ENCODE assay signal across 1 cellular context in the genomic region with DNA sequence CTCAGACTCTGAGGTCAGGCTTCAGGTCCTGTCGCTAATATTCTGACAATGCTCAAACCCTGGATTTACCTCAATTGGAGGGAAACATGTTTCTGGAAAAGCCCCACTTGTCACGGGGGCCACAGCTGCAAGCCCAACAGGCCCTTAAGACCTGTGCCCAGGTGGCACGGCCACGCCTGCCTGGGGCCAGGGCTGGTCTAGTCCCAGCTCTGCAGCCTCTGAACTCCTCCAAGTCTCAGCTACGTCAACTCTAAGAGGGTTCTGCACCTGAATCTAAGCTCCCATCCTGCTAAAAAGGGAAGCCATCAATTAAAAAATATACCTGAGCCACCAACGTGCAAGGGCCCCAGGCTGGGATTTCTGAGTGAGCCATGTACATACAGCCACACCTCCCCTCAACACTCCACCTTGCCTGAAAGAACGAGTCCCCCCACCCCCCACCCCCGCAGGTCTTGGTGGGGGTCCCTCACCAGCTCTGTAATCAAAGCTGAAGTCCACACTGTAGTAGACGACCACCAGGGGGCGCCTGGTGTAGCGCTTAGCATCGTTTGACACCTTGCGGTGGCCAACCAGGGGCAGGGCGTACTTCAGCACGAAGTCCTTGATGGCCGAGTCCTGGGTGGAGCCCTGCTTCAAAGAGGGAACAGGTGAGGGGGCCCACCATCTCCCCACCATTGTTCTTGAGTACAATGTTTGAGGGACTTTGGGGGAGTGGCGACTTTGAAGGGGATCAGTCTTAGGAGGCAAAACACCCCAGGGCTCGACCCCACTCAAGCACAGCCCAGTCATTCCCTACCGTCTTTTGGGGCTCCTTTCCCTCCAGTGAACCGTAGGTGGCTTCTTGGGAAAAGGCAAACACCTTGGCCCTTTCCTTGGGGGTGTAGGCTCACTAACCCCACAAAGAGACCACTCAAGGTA.
TF ChIP-seq lines count a peak whose summit lies in the region.

No MANE protein-coding gene starts in this region.

TF ChIP-seq in K562, 482 proteins besides CTCF, POLR2A, EP300 and RAD21 (continued from another document and continues in another):
- TF ChIP-seq, protein P1, sequence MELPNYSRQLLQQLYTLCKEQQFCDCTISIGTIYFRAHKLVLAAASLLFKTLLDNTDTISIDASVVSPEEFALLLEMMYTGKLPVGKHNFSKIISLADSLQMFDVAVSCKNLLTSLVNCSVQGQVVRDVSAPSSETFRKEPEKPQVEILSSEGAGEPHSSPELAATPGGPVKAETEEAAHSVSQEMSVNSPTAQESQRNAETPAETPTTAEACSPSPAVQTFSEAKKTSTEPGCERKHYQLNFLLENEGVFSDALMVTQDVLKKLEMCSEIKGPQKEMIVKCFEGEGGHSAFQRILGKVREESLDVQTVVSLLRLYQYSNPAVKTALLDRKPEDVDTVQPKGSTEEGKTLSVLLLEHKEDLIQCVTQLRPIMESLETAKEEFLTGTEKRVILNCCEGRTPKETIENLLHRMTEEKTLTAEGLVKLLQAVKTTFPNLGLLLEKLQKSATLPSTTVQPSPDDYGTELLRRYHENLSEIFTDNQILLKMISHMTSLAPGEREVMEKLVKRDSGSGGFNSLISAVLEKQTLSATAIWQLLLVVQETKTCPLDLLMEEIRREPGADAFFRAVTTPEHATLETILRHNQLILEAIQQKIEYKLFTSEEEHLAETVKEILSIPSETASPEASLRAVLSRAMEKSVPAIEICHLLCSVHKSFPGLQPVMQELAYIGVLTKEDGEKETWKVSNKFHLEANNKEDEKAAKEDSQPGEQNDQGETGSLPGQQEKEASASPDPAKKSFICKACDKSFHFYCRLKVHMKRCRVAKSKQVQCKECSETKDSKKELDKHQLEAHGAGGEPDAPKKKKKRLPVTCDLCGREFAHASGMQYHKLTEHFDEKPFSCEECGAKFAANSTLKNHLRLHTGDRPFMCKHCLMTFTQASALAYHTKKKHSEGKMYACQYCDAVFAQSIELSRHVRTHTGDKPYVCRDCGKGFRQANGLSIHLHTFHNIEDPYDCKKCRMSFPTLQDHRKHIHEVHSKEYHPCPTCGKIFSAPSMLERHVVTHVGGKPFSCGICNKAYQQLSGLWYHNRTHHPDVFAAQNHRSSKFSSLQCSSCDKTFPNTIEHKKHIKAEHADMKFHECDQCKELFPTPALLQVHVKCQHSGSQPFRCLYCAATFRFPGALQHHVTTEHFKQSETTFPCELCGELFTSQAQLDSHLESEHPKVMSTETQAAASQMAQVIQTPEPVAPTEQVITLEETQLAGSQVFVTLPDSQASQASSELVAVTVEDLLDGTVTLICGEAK (IDR thresholded peaks at IDR 0.05) = no peak
- TF ChIP-seq, protein P1 (CRISPR knock-in tag; IDR thresholded peaks at IDR 0.05) = 0 out of 2 replicates have a peak, but pooled peaks have one; percentile 19
- no peak for TF ChIP-seq CBFA2T3 (IDR thresholded peaks at IDR 0.05)
- TF ChIP-seq, protein P2, sequence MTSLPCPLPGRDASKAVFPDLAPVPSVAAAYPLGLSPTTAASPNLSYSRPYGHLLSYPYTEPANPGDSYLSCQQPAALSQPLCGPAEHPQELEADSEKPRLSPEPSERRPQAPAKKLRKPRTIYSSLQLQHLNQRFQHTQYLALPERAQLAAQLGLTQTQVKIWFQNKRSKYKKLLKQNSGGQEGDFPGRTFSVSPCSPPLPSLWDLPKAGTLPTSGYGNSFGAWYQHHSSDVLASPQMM (CRISPR knock-in tag; IDR thresholded peaks at IDR 0.05) = no peak
- TF ChIP-seq NELFE (IDR thresholded peaks at IDR 0.05; ENCODE audit: insufficient read depth, insufficient read length) = no peak
- TF ChIP-seq ZNF431 (CRISPR knock-in tag; IDR thresholded peaks at IDR 0.05) = peak; percentile 40; the same call in 1 of the 2 replicates
- TF ChIP-seq, protein P3, sequence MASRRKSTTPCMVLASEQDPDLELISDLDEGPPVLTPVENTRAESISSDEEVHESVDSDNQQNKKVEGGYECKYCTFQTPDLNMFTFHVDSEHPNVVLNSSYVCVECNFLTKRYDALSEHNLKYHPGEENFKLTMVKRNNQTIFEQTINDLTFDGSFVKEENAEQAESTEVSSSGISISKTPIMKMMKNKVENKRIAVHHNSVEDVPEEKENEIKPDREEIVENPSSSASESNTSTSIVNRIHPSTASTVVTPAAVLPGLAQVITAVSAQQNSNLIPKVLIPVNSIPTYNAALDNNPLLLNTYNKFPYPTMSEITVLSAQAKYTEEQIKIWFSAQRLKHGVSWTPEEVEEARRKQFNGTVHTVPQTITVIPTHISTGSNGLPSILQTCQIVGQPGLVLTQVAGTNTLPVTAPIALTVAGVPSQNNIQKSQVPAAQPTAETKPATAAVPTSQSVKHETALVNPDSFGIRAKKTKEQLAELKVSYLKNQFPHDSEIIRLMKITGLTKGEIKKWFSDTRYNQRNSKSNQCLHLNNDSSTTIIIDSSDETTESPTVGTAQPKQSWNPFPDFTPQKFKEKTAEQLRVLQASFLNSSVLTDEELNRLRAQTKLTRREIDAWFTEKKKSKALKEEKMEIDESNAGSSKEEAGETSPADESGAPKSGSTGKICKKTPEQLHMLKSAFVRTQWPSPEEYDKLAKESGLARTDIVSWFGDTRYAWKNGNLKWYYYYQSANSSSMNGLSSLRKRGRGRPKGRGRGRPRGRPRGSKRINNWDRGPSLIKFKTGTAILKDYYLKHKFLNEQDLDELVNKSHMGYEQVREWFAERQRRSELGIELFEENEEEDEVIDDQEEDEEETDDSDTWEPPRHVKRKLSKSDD (conservative IDR thresholded peaks at IDR 0.05; ENCODE audit: low read length) = 0 out of 2 replicates have a peak, but pooled peaks have one; percentile 10
- TF ChIP-seq ARID1B (IDR thresholded peaks at IDR 0.05) = no peak
- TF ChIP-seq MAZ (CRISPR knock-in tag; conservative IDR thresholded peaks at IDR 0.05 in 1 of 2, IDR thresholded peaks at IDR 0.05 in 1 of 2) = peak; percentile 46 to 70; a peak in 2 of 4 replicates
- TF ChIP-seq L3MBTL2 (IDR thresholded peaks at IDR 0.05) = peak; percentile 92
- TF ChIP-seq CBX3 (IDR thresholded peaks at IDR 0.05; ENCODE audit: borderline replicate concordance in 1 of 2, low read length in 2 of 2) = peak in 1 of 2 experiments; percentile 71; a peak in 1 of 3 replicates
- TF ChIP-seq TEAD1 (CRISPR knock-in tag; IDR thresholded peaks at IDR 0.05) = peak in 1 of 2 experiments; percentile 43; a peak in 1 of 4 replicates
- TF ChIP-seq ZNF444 (CRISPR knock-in tag; IDR thresholded peaks at IDR 0.05) = no peak
- TF ChIP-seq ZNF263 (CRISPR knock-in tag; IDR thresholded peaks at IDR 0.05; ENCODE audit: borderline replicate concordance) = peak; percentile 43
- TF ChIP-seq PHTF2 (CRISPR knock-in tag; IDR thresholded peaks at IDR 0.05) = no peak
- 0 out of 2 replicates have a peak, but pooled peaks have one; percentile 23 for TF ChIP-seq ZEB2 (IDR thresholded peaks at IDR 0.05)
- no peak for TF ChIP-seq HNRNPLL (IDR thresholded peaks at IDR 0.05; ENCODE audit: low read depth, low read length, poor library complexity, severe bottlenecking)
- TF ChIP-seq, protein P4, sequence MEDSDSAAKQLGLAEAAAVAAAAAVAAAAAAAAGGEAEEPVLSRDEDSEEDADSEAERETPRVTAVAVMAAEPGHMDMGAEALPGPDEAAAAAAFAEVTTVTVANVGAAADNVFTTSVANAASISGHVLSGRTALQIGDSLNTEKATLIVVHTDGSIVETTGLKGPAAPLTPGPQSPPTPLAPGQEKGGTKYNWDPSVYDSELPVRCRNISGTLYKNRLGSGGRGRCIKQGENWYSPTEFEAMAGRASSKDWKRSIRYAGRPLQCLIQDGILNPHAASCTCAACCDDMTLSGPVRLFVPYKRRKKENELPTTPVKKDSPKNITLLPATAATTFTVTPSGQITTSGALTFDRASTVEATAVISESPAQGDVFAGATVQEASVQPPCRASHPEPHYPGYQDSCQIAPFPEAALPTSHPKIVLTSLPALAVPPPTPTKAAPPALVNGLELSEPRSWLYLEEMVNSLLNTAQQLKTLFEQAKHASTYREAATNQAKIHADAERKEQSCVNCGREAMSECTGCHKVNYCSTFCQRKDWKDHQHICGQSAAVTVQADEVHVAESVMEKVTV (CRISPR knock-in tag; IDR thresholded peaks at IDR 0.05) = peak; percentile 68; the same call in 1 of the 2 replicates
- TF ChIP-seq, protein P5, sequence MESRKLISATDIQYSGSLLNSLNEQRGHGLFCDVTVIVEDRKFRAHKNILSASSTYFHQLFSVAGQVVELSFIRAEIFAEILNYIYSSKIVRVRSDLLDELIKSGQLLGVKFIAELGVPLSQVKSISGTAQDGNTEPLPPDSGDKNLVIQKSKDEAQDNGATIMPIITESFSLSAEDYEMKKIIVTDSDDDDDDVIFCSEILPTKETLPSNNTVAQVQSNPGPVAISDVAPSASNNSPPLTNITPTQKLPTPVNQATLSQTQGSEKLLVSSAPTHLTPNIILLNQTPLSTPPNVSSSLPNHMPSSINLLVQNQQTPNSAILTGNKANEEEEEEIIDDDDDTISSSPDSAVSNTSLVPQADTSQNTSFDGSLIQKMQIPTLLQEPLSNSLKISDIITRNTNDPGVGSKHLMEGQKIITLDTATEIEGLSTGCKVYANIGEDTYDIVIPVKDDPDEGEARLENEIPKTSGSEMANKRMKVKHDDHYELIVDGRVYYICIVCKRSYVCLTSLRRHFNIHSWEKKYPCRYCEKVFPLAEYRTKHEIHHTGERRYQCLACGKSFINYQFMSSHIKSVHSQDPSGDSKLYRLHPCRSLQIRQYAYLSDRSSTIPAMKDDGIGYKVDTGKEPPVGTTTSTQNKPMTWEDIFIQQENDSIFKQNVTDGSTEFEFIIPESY (CRISPR knock-in tag; IDR thresholded peaks at IDR 0.05) = peak; percentile 99
- TF ChIP-seq KAT7 (CRISPR knock-in tag; IDR thresholded peaks at IDR 0.05; ENCODE audit: borderline replicate concordance) = 0 out of 2 replicates have a peak, but pooled peaks have one; percentile 44
- peak; percentile 31; the same call in 1 of the 2 replicates for TF ChIP-seq KLF16 (IDR thresholded peaks at IDR 0.05)
- peak; percentile 3 for TF ChIP-seq STAG1 (CRISPR knock-in tag; IDR thresholded peaks at IDR 0.05; ENCODE audit: borderline replicate concordance)
- TF ChIP-seq PHF21A (IDR thresholded peaks at IDR 0.05; ENCODE audit: borderline replicate concordance, low read depth) = no peak
- peak; percentile 59; the same call in 1 of the 2 replicates for TF ChIP-seq RB1 (IDR thresholded peaks at IDR 0.05; ENCODE audit: low read depth)
- TF ChIP-seq ZNF57 (CRISPR knock-in tag; IDR thresholded peaks at IDR 0.05) = no peak
